Comparison of ENCODE assay signal across 10 cellular contexts in genomic region chr19:41218249-41218614, GRCh38. TPM values are rescaled to one million over a fixed set of nuclear protein-coding genes. Genes with fewer than 3 reads are reported as not detected.
A peak's percentile ranks its signal among the peaks of the same experiment; 100 is the strongest.
DNase-seq lines count a peak whose midpoint lies in the region; ATAC-seq, FAIRE-seq and TF ChIP-seq lines count a peak whose summit lies in the region.
"Had no signal": no experiment of that assay in that cellular context is flagged by ENCODE, and none has a peak within 500 bp of the region (broad histone marks: within the 10 kb centered on the region; RNA-seq: fewer than 3 reads in every experiment).

No MANE protein-coding gene starts in this region.

- no peaks in the 10 kb centered on the region for H3K36me3 Mint-ChIP-seq in dendritic cell treated with granulocyte-macrophage colony-stimulating factor and Interleukin-4, amounts not matched to agents 40 ng/mL and 50 ng/mL, for 4 days (ENCODE audit: low read depth)
- H3K36me3 Mint-ChIP-seq: activated naive CD8-positive, alpha-beta T cell had no signal

- no TSS peak for BruUV-seq in PC-9 (replicated peaks; lab: Mats Ljungman, UMichigan)

- no peaks in the 10 kb centered on the region for H3K27me3 ChIP-seq in PC-9 (ENCODE audit: insufficient read depth, low read depth)
- no peaks in the 10 kb centered on the region for H3K27me3 ChIP-seq in lung (ENCODE audit: control insufficient read depth, insufficient read depth)
- H3K27me3 ChIP-seq in suprapubic skin, result no peaks in the 10 kb centered on the region
- H3K27me3 ChIP-seq in small intestine (ENCODE audit: control insufficient read depth in 2 of 2, insufficient read depth in 2 of 2, low read length in 2 of 2), result no peaks in the 10 kb centered on the region

- H3K4me1 ChIP-seq in PC-9 (replicated peaks; ENCODE audit: insufficient read depth), result peaks cover 18% of the 10 kb centered on the region
- peaks cover 0 to 4% of the 10 kb centered on the region in 2 donors for H3K4me1 ChIP-seq in lung (ENCODE audit: control insufficient read depth in 2 of 2, insufficient read depth in 2 of 2, low read length in 2 of 2)
- peaks cover 58% of the 10 kb centered on the region for H3K4me1 ChIP-seq in suprapubic skin
- H3K4me1 ChIP-seq in small intestine (ENCODE audit: control insufficient read depth in 2 of 2, insufficient read depth in 1 of 2, low read depth in 1 of 2, low read length in 1 of 2), result no peaks in the 10 kb centered on the region

- H3K27me3 Mint-ChIP-seq in dendritic cell treated with granulocyte-macrophage colony-stimulating factor and Interleukin-4, amounts not matched to agents 40 ng/mL and 50 ng/mL, for 4 days, result peaks cover 64% of the 10 kb centered on the region

- ATAC-seq in lung (ENCODE audit: insufficient read depth, low FRiP score) (no peak), GM21447 (IDR thresholded peaks at IDR 0.05; ENCODE audit: unreplicated experiment) (no peak), left lobe of liver (no peak)

- no peak for DNase-seq in PC-9
- no peak for DNase-seq in lung (ENCODE audit: low spot score)
- DNase-seq in suprapubic skin (ENCODE audit: low spot score in 2 of 2), result no peak
- DNase-seq in Ammon's horn (ENCODE audit: low spot score), result no peak
- DNase-seq in small intestine, result no peak
- no peak for DNase-seq in left lobe of liver (ENCODE audit: low spot score)
- DNase-seq: activated B cell treated with CpG ODN at 0.5 μM for 24 hours had no signal

- TF ChIP-seq CTCF in PC-9 (conservative IDR thresholded peaks at IDR 0.05), result no peak
- no peak for TF ChIP-seq CTCF in lung (IDR thresholded peaks at IDR 0.05; ENCODE audit: control extremely low read depth, extremely low read depth)
- TF ChIP-seq CTCF in suprapubic skin (IDR thresholded peaks at IDR 0.05), result no peak

- peaks cover 15% of the 10 kb centered on the region for H3K79me2 ChIP-seq in PC-9 (ENCODE audit: low read depth)

- H3K9me2 ChIP-seq in PC-9 (ENCODE audit: insufficient read depth), result no peaks in the 10 kb centered on the region

- intact Hi-C loops in PC-9 (cut with micrococcal nuclease; ENCODE audit: unreplicated experiment), result no loop called here
- intact Hi-C loops in dendritic cell treated with granulocyte-macrophage colony-stimulating factor and Interleukin-4, amounts not matched to agents 40 ng/mL and 50 ng/mL, for 4 days (cut with micrococcal nuclease), result no loop called here

- WGBS in lung, 2 donors, result 68 to 81% methylated on average over 7 of the region's 7 CpGs
- WGBS in suprapubic skin, result 60% methylated on average over 7 of the region's 7 CpGs
- 70 to 74% (median 72%) methylated on average over 7 of the region's 7 CpGs for WGBS in small intestine, 3 donors

- H2AFZ ChIP-seq in PC-9, result no peak overlapping the region

- peaks cover 47% of the 10 kb centered on the region for H3K4me1 Mint-ChIP-seq in dendritic cell treated with granulocyte-macrophage colony-stimulating factor and Interleukin-4, amounts not matched to agents 40 ng/mL and 50 ng/mL, for 4 days (ENCODE audit: low read depth)
- H3K4me1 Mint-ChIP-seq: activated B cell treated with CpG ODN at 0.5 μM for 24 hours had no signal

- H4K20me1 ChIP-seq in PC-9 (ENCODE audit: insufficient read depth), result no peaks in the 10 kb centered on the region

- H3K27ac ChIP-seq in PC-9 (no peak overlapping the region), lung (ENCODE audit: low read depth in 1 of 2, low read length in 1 of 2) (peak overlapping the region; percentile 85 to 86), suprapubic skin (peak overlapping the region; percentile 96), small intestine (ENCODE audit: low read depth in 1 of 2, low read length in 1 of 2) (peak overlapping the region in 1 of 2 donors; percentile 88)

- H3K9me3 ChIP-seq in PC-9 (ENCODE audit: insufficient read depth, low read depth) (no peaks in the 10 kb centered on the region), lung (ENCODE audit: control insufficient read depth in 2 of 2, insufficient read depth in 1 of 2, low read length in 1 of 2) (no peaks in the 10 kb centered on the region), suprapubic skin (no peaks in the 10 kb centered on the region), small intestine (ENCODE audit: control insufficient read depth, low read depth) (no peaks in the 10 kb centered on the region)

- H3K27ac Mint-ChIP-seq in dendritic cell treated with granulocyte-macrophage colony-stimulating factor and Interleukin-4, amounts not matched to agents 40 ng/mL and 50 ng/mL, for 4 days, result peak overlapping the region; percentile 16
- H3K27ac Mint-ChIP-seq: activated B cell treated with CpG ODN at 0.5 μM for 24 hours; activated naive CD8-positive, alpha-beta T cell had no signal

- H3K9me3 Mint-ChIP-seq in dendritic cell treated with granulocyte-macrophage colony-stimulating factor and Interleukin-4, amounts not matched to agents 40 ng/mL and 50 ng/mL, for 4 days, result no peaks in the 10 kb centered on the region
- H3K9me3 Mint-ChIP-seq: activated B cell treated with CpG ODN at 0.5 μM for 24 hours had no signal

- CTCF ChIA-PET in PC-9 (lab: Charles Lee), result interaction anchor here (0.6 kb wide), 1 partner anchor 895 kb away, joined by 3 read pairs; no protein-coding TSS in a partner anchor

- no peak for TF ChIP-seq POLR2A in suprapubic skin (IDR thresholded peaks at IDR 0.05)

- H3K4me2 ChIP-seq in PC-9, result peak overlapping the region; percentile 91; the same call in 1 of the 2 replicates

- FAIRE-seq in small intestine (lab: Jason Lieb, UNC), result no peak

- H3F3A ChIP-seq in PC-9 (ENCODE audit: insufficient read depth, low read depth), result peaks cover 5% of the 10 kb centered on the region; the same call in 1 of the 2 replicates

- POLR2A ChIA-PET in PC-9 (lab: Charles Lee; ENCODE audit: unreplicated experiment), result interaction anchor here (0.5 to 1.2 kb wide), 5 partner anchors 14 to 221 kb away, joined by 3 to 13 read pairs (median 5); no protein-coding TSS in a partner anchor

- TF ChIP-seq EP300 in suprapubic skin (IDR thresholded peaks at IDR 0.05), result no peak

- peaks cover 6% of the 10 kb centered on the region; the same call in 1 of the 2 replicates for H3K36me3 ChIP-seq in PC-9 (ENCODE audit: low read depth)
- no peaks in the 10 kb centered on the region for H3K36me3 ChIP-seq in lung (ENCODE audit: control insufficient read depth in 2 of 2, insufficient read depth in 2 of 2, low read length in 2 of 2)
- peaks cover 13% of the 10 kb centered on the region for H3K36me3 ChIP-seq in suprapubic skin
- H3K36me3 ChIP-seq in small intestine (ENCODE audit: control insufficient read depth in 2 of 2, insufficient read depth in 2 of 2, low read length in 2 of 2), result no peaks in the 10 kb centered on the region

- no peak overlapping the region for H3K4me3 Mint-ChIP-seq in dendritic cell treated with granulocyte-macrophage colony-stimulating factor and Interleukin-4, amounts not matched to agents 40 ng/mL and 50 ng/mL, for 4 days
- H3K4me3 Mint-ChIP-seq: activated B cell treated with CpG ODN at 0.5 μM for 24 hours; activated naive CD8-positive, alpha-beta T cell had no signal

- H3K4me3 ChIP-seq in PC-9, result no peak overlapping the region
- H3K4me3 ChIP-seq in lung, result no peak overlapping the region
- peak overlapping the region; percentile 64 for H3K4me3 ChIP-seq in suprapubic skin
- no peak overlapping the region for H3K4me3 ChIP-seq in small intestine (ENCODE audit: low read depth in 1 of 2, low read length in 2 of 2)

RNA-seq across cellular contexts. Expression of gene AXL, which starts 0.8 kb away (rescaled TPM):
- total RNA-seq in PC-9 (2021), result 236 and 271 TPM in 2 replicates
- 10 to 100 TPM; 48.6 to 53.0 TPM for total RNA-seq in lung
- 10 to 100 TPM in 1 of 2 donors, 1 to 10 TPM in 1; 8.2 to 13.4 TPM for polyA plus RNA-seq in lung
- total RNA-seq in suprapubic skin, result 10 to 100 TPM; 18.2 to 35.8 (median 28.3) TPM
- polyA plus RNA-seq in small intestine, result 10 to 100 TPM in 1 of 3 donors, 1 to 10 TPM in 1, under 1 TPM in 1; 0.67 to 12.0 (median 2.2) TPM
- total RNA-seq in left lobe of liver, result 10.1 TPM
- total RNA-seq: activated B cell treated with CpG ODN at 0.5 μM for 24 hours had no signal

RNA-seq across cellular contexts. Expression of gene CYP2S1, which starts 25.2 kb away (rescaled TPM):
- total RNA-seq in PC-9 (2021), result 6.8 and 14.9 TPM in 2 replicates
- 10 to 100 TPM in 1 of 2 donors, 1 to 10 TPM in 1; 9.7 to 13.2 TPM for total RNA-seq in lung
- 1 to 10 TPM; 5.2 to 5.4 TPM for polyA plus RNA-seq in lung
- total RNA-seq in suprapubic skin, result 1 to 10 TPM; 1.8 to 6.5 (median 2.5) TPM
- 10 to 100 TPM; 33.7 to 76.7 (median 57.0) TPM for polyA plus RNA-seq in small intestine
- total RNA-seq in left lobe of liver, result 2.1 TPM
- total RNA-seq: activated B cell treated with CpG ODN at 0.5 μM for 24 hours had no signal

RNA-seq across cellular contexts. Expression of gene HNRNPUL1, which starts 45.9 kb away (rescaled TPM):
- total RNA-seq in PC-9 (2021) (248 and 266 TPM in 2 replicates), lung (100 to 1,000 TPM; 192 to 198 TPM), suprapubic skin (100 to 1,000 TPM; 140 to 213 (median 188) TPM), left lobe of liver (62.4 TPM)
- polyA plus RNA-seq in lung (10 to 100 TPM; 92.2 to 96.0 TPM), small intestine (100 to 1,000 TPM in 1 of 3 donors, 10 to 100 TPM in 2; 76.3 to 117 (median 80.8) TPM)
